Comparison of ENCODE assay signal across 12 cellular contexts in the genomic region with DNA sequence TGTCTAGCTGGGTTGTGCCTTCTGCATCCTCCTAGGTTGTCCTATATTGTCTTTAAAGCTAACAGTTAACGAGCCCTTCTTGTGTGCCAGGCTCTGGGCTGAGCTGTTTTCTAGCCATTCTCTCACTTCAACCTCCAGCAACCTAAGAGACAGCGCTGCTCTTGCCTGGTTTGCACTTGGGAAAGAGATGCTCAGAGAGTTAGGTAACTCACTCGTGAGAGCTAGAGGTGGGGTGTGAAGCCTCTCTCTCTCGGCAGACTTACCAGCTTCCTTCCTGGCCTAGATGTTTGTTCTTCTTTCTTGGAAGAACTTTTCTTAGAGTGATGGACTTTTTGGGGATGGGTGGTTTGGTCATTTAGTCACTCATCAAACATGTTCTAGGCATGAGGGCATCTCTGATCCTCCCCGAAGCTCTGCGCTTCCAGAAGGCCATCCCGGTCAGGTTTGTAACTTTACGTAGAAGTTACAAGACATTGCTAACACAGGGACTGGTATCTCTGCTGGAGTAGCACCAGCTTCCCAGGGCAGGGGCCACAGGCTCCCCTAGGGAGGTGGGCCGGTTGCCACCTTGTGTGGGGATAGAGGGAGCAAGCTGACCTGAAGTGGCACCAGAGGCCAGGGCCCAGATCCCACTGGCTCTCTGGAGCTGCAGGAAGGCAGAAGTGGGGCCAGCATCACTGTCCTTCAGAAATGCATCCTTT. TPM values are rescaled to one million over a fixed set of nuclear protein-coding genes. Genes with fewer than 3 reads are reported as not detected.
DNase-seq lines count a peak whose midpoint lies in the region; ATAC-seq and TF ChIP-seq lines count a peak whose summit lies in the region.
"Had no signal": no experiment of that assay in that cellular context is flagged by ENCODE, and none has a peak within 500 bp of the region (broad histone marks: within the 10 kb centered on the region; RNA-seq: fewer than 3 reads in every experiment).

No MANE protein-coding gene starts in this region.

- no peaks in the 10 kb centered on the region for H3K27me3 ChIP-seq in heart left ventricle
- H3K27me3 ChIP-seq in effector memory CD4-positive, alpha-beta T cell (replicated peaks; ENCODE audit: control insufficient read depth, insufficient read depth, low read length, poor library complexity, severe bottlenecking) = no peaks in the 10 kb centered on the region
- H3K27me3 ChIP-seq in neural progenitor cell = no peaks in the 10 kb centered on the region

- peaks cover 38% of the 10 kb centered on the region for H3K4me1 Mint-ChIP-seq in neural progenitor cell

- no peaks in the 10 kb centered on the region for H3K79me2 ChIP-seq in neural progenitor cell (ENCODE audit: low read depth)

- H3K4me2 ChIP-seq in neural progenitor cell = no peak overlapping the region

- H3K4me3 Mint-ChIP-seq in neural progenitor cell = no peak overlapping the region
- H3K4me3 Mint-ChIP-seq: activated naive CD4-positive, alpha-beta T cell treated with anti-CD3 and anti-CD28 coated beads, Interleukin-2, amount 50 U/mL, for 24 hours had no signal

- no peaks in the 10 kb centered on the region for H3K9me3 Mint-ChIP-seq in neural progenitor cell
- H3K9me3 Mint-ChIP-seq: activated naive CD4-positive, alpha-beta T cell treated with anti-CD3 and anti-CD28 coated beads, Interleukin-2, amount 50 U/mL, for 24 hours had no signal

- H4K20me1 ChIP-seq in neural progenitor cell (ENCODE audit: low read depth) = no peaks in the 10 kb centered on the region

- no peak for TF ChIP-seq POLR2A in heart left ventricle (IDR thresholded peaks at IDR 0.05)

- ATAC-seq in heart left ventricle (no peak), left cardiac atrium (no peak), GM21360 (IDR thresholded peaks at IDR 0.05; ENCODE audit: unreplicated experiment) (no peak), GM21528 (IDR thresholded peaks at IDR 0.05; ENCODE audit: low FRiP score, unreplicated experiment) (no peak)

- WGBS in heart left ventricle, 4 donors = 81 to 91% (median 83%) methylated on average over 9 of the region's 9 CpGs

- TF ChIP-seq CTCF in heart left ventricle (IDR thresholded peaks at IDR 0.05) = no peak
- no peak for TF ChIP-seq CTCF in neural progenitor cell (IDR thresholded peaks at IDR 0.05)

- intact Hi-C loops in heart left ventricle (cut with DNase I) = no loop called here
- intact Hi-C loops in left cardiac atrium (cut with DNase I) = no loop called here

- peaks cover 5 to 92% (median 68%) of the 10 kb centered on the region in 12 donors for H3K4me1 ChIP-seq in heart left ventricle
- peaks cover 30% of the 10 kb centered on the region for H3K4me1 ChIP-seq in effector memory CD4-positive, alpha-beta T cell (ENCODE audit: control insufficient read depth, insufficient read depth, low read length, poor library complexity, severe bottlenecking)
- peaks cover 18% of the 10 kb centered on the region for H3K4me1 ChIP-seq in neural progenitor cell

- no peak overlapping the region for H2AFZ ChIP-seq in neural progenitor cell (replicated peaks)

- H3K27ac ChIP-seq in heart left ventricle (peak overlapping the region; percentile 54 to 92 (median 68)), neural progenitor cell (no peak overlapping the region)
- H3K27ac ChIP-seq in effector memory CD4-positive, alpha-beta T cell (ENCODE audit: insufficient read depth, low read length, poor library complexity, severe bottlenecking) = peak overlapping the region; percentile 36

- H3K9me3 ChIP-seq in heart left ventricle (no peaks in the 10 kb centered on the region), neural progenitor cell (ENCODE audit: low read depth) (no peaks in the 10 kb centered on the region)
- no peaks in the 10 kb centered on the region for H3K9me3 ChIP-seq in effector memory CD4-positive, alpha-beta T cell (ENCODE audit: control insufficient read depth, low read length)

- H3F3A ChIP-seq in neural progenitor cell (ENCODE audit: low read depth) = no peaks in the 10 kb centered on the region

- no peak for DNase-seq in heart left ventricle
- no peak for DNase-seq in left cardiac atrium
- DNase-seq in effector memory CD4-positive, alpha-beta T cell = no peak
- no peak for DNase-seq in neural progenitor cell (ENCODE audit: low spot score)
- no peak for DNase-seq in GDM1 (lab: John Stamatoyannopoulos, UW)
- DNase-seq in NCI-H1048 (lab: John Stamatoyannopoulos, UW) = no peak
- DNase-seq: NCI-H1105, NCI-H526, SIG-M5 had no signal

- H3K36me3 ChIP-seq in heart left ventricle = no peaks in the 10 kb centered on the region
- no peaks in the 10 kb centered on the region for H3K36me3 ChIP-seq in effector memory CD4-positive, alpha-beta T cell (ENCODE audit: control insufficient read depth, insufficient read depth, low read length)
- H3K36me3 ChIP-seq in neural progenitor cell = no peaks in the 10 kb centered on the region

- H3K4me3 ChIP-seq in heart left ventricle (no peak overlapping the region), neural progenitor cell (no peak overlapping the region)
- H3K4me3 ChIP-seq in effector memory CD4-positive, alpha-beta T cell (ENCODE audit: insufficient read depth, low read depth, low read length, poor library complexity, severe bottlenecking) = no peak overlapping the region

- H3K27ac Mint-ChIP-seq in neural progenitor cell = peak overlapping the region; percentile 88
- H3K27ac Mint-ChIP-seq: activated naive CD4-positive, alpha-beta T cell treated with anti-CD3 and anti-CD28 coated beads, Interleukin-2, amount 50 U/mL, for 24 hours had no signal

- H3K9ac ChIP-seq in neural progenitor cell = no peak overlapping the region

- H3K27me3 Mint-ChIP-seq in neural progenitor cell (ENCODE audit: insufficient read depth, low read depth) = peaks cover 14% of the 10 kb centered on the region
- H3K27me3 Mint-ChIP-seq: activated naive CD4-positive, alpha-beta T cell treated with anti-CD3 and anti-CD28 coated beads, Interleukin-2, amount 50 U/mL, for 24 hours had no signal

- H3K36me3 Mint-ChIP-seq in neural progenitor cell = no peaks in the 10 kb centered on the region
- H3K36me3 Mint-ChIP-seq: activated naive CD4-positive, alpha-beta T cell treated with anti-CD3 and anti-CD28 coated beads, Interleukin-2, amount 50 U/mL, for 24 hours had no signal

RNA-seq across cellular contexts. Expression of a gene that starts 14.3 kb away (rescaled TPM):
- 10 to 100 TPM in 6 of 9 donors, 1 to 10 TPM in 3; 4.5 to 20.2 (median 11.1) TPM for total RNA-seq in heart left ventricle
- 10 to 100 TPM; 10.5 to 12.5 TPM for polyA plus RNA-seq in heart left ventricle
- total RNA-seq in left cardiac atrium = 10 to 100 TPM; 11.0 to 17.3 TPM
- 6.8 and 8.7 TPM in 2 replicates for total RNA-seq in neural progenitor cell (ENCODE audit: low replicate concordance)

RNA-seq across cellular contexts. Expression of a gene that starts 48.9 kb away (rescaled TPM):
- total RNA-seq in heart left ventricle (under 1 TPM in 4 of 9 donors, not detected in 5; 0.22 to 0.39 (median 0.29) TPM), left cardiac atrium (under 1 TPM; 0.24 to 0.31 TPM), neural progenitor cell (ENCODE audit: low replicate concordance) (not detected in 2 replicates)
- under 1 TPM; 0.11 to 0.15 TPM for polyA plus RNA-seq in heart left ventricle
